Comparison of ENCODE assay signal across 27 cellular contexts in genomic region chr1:232282541-232282940, GRCh38.
"Had no signal": no experiment of that assay in that cellular context is flagged by ENCODE, and none has a peak within 500 bp of the region (broad histone marks: within the 10 kb centered on the region; RNA-seq: fewer than 3 reads in every experiment).

No MANE protein-coding gene starts in this region.

- DNase-seq: activated CD4-positive, alpha-beta T cell treated with anti-CD3 and anti-CD28 coated beads for 36 hours; activated CD4-positive, CD25-positive, alpha-beta regulatory T cell; activated CD8-positive, alpha-beta memory T cell treated with anti-CD3 and anti-CD28 coated beads, Interleukin-2, amount 10 ng/mL, durations not matched to agents 7 days and 5 days; activated CD8-positive, alpha-beta T cell treated with anti-CD3 and anti-CD28 coated beads, Interleukin-2, amount 10 ng/mL, durations not matched to agents 7 days and 5 days; activated naive CD8-positive, alpha-beta T cell treated with anti-CD3 and anti-CD28 coated beads, Interleukin-2, amount 50 U/mL, for 24 hours; activated T-cell treated with anti-CD3 and anti-CD28 coated beads, Interleukin-2, amount 50 U/mL, for 48 hours; caudate nucleus; foreskin melanocyte; left lung; lower lobe of right lung; mucosa of descending colon; naive B cell; nephron progenitor cell; spleen; stimulated activated naive CD4-positive, alpha-beta T cell; T-helper 1 cell; tibial artery had no signal

- H3K27me3 Mint-ChIP-seq: activated CD4-positive, alpha-beta T cell treated with anti-CD3 and anti-CD28 coated beads for 36 hours; activated naive CD4-positive, alpha-beta T cell treated with anti-CD3 and anti-CD28 coated beads, Interleukin-2, amount 50 U/mL, for 24 hours had no signal

- H3K9ac ChIP-seq: parathyroid adenoma had no signal

- H3K36me3 Mint-ChIP-seq: activated CD8-positive, alpha-beta memory T cell treated with anti-CD3 and anti-CD28 coated beads, Interleukin-2, amount 10 ng/mL, durations not matched to agents 7 days and 5 days; activated naive CD4-positive, alpha-beta T cell treated with anti-CD3 and anti-CD28 coated beads, Interleukin-2, amount 50 U/mL, for 24 hours; brain; naive B cell had no signal

- H3K27ac ChIP-seq: esophagus muscularis mucosa, left lung, lower lobe of right lung, parathyroid adenoma, right atrium auricular region, spleen, suprapubic skin, tibial artery had no signal

- H3K4me1 Mint-ChIP-seq: activated CD4-positive, alpha-beta T cell treated with anti-CD3 and anti-CD28 coated beads for 36 hours; activated CD8-positive, alpha-beta memory T cell treated with anti-CD3 and anti-CD28 coated beads, Interleukin-2, amount 10 ng/mL, durations not matched to agents 7 days and 5 days; activated naive CD4-positive, alpha-beta T cell treated with anti-CD3 and anti-CD28 coated beads, Interleukin-2, amount 50 U/mL, for 24 hours; activated naive CD8-positive, alpha-beta T cell treated with anti-CD3 and anti-CD28 coated beads, Interleukin-2, amount 50 U/mL, for 24 hours; naive B cell had no signal

- H3K79me2 ChIP-seq: parathyroid adenoma had no signal

- H3K9me3 Mint-ChIP-seq: activated naive CD4-positive, alpha-beta T cell treated with anti-CD3 and anti-CD28 coated beads, Interleukin-2, amount 50 U/mL, for 24 hours; activated naive CD8-positive, alpha-beta T cell treated with anti-CD3 and anti-CD28 coated beads, Interleukin-2, amount 50 U/mL, for 24 hours; activated T-helper 2 cell treated with anti-CD3 and anti-CD28 coated beads, Interferon-gamma antibody, Interleukin-2, Interleukin-4, amounts not matched to agents 10 μg/mL and 5 μg/mL and 100 μg/mL, durations not matched to agents 14 hours and 24 hours and 36 hours; dendritic cell treated with granulocyte-macrophage colony-stimulating factor and Interleukin-4, amounts not matched to agents 40 ng/mL and 50 ng/mL, for 4 days; endodermal cell; naive B cell; nephron progenitor cell; T-helper 2 cell treated with Interferon-gamma antibody and Interleukin-4, amounts not matched to agents 5 μg/mL and 100 μg/mL, for 36 hours had no signal

- H3K36me3 ChIP-seq: esophagus muscularis mucosa, left lung, lower lobe of right lung, right atrium auricular region, spleen, suprapubic skin, tibial artery had no signal

- H2AFZ ChIP-seq: parathyroid adenoma had no signal

- H3K4me3 ChIP-seq: esophagus muscularis mucosa, left lung, lower lobe of right lung, mucosa of descending colon, right atrium auricular region, spleen, suprapubic skin, tibial artery had no signal

- H3K4me3 Mint-ChIP-seq: activated CD4-positive, alpha-beta T cell treated with anti-CD3 and anti-CD28 coated beads for 36 hours; activated CD8-positive, alpha-beta memory T cell treated with anti-CD3 and anti-CD28 coated beads, Interleukin-2, amount 10 ng/mL, durations not matched to agents 7 days and 5 days; activated CD8-positive, alpha-beta T cell treated with anti-CD3 and anti-CD28 coated beads, Interleukin-2, amount 10 ng/mL, durations not matched to agents 7 days and 5 days; activated naive CD4-positive, alpha-beta T cell treated with anti-CD3 and anti-CD28 coated beads, Interleukin-2, amount 50 U/mL, for 24 hours; activated naive CD8-positive, alpha-beta T cell treated with anti-CD3 and anti-CD28 coated beads, Interleukin-2, amount 50 U/mL, for 24 hours; brain; dendritic cell treated with granulocyte-macrophage colony-stimulating factor and Interleukin-4, amounts not matched to agents 40 ng/mL and 50 ng/mL, for 4 days; endodermal cell; naive B cell; nephron progenitor cell; T-helper 2 cell treated with Interferon-gamma antibody and Interleukin-4, amounts not matched to agents 5 μg/mL and 100 μg/mL, for 36 hours had no signal

- H3K27me3 ChIP-seq: esophagus muscularis mucosa, left lung, right atrium auricular region, suprapubic skin, tibial artery had no signal

- ATAC-seq: activated CD4-positive, alpha-beta T cell treated with anti-CD3 and anti-CD28 coated beads for 36 hours; activated CD8-positive, alpha-beta memory T cell treated with anti-CD3 and anti-CD28 coated beads, Interleukin-2, amount 10 ng/mL, durations not matched to agents 7 days and 5 days; activated CD8-positive, alpha-beta T cell treated with anti-CD3 and anti-CD28 coated beads, Interleukin-2, amount 10 ng/mL, durations not matched to agents 7 days and 5 days; activated naive CD8-positive, alpha-beta T cell treated with anti-CD3 and anti-CD28 coated beads, Interleukin-2, amount 50 U/mL, for 24 hours; left lung; lower lobe of right lung; mucosa of descending colon had no signal

- H3K9me3 ChIP-seq: esophagus muscularis mucosa, left lung, lower lobe of right lung, mucosa of descending colon, right atrium auricular region, spleen, suprapubic skin, tibial artery had no signal

- H3K4me1 ChIP-seq: left lung, lower lobe of right lung, parathyroid adenoma, right atrium auricular region, spleen, suprapubic skin had no signal

- H3K27ac Mint-ChIP-seq: activated CD4-positive, alpha-beta T cell treated with anti-CD3 and anti-CD28 coated beads for 36 hours; activated CD8-positive, alpha-beta memory T cell treated with anti-CD3 and anti-CD28 coated beads, Interleukin-2, amount 10 ng/mL, durations not matched to agents 7 days and 5 days; activated naive CD4-positive, alpha-beta T cell treated with anti-CD3 and anti-CD28 coated beads, Interleukin-2, amount 50 U/mL, for 24 hours; activated naive CD8-positive, alpha-beta T cell treated with anti-CD3 and anti-CD28 coated beads, Interleukin-2, amount 50 U/mL, for 24 hours; activated T-helper 2 cell treated with anti-CD3 and anti-CD28 coated beads, Interferon-gamma antibody, Interleukin-2, Interleukin-4, amounts not matched to agents 10 μg/mL and 5 μg/mL and 100 μg/mL, durations not matched to agents 14 hours and 24 hours and 36 hours; brain; dendritic cell treated with granulocyte-macrophage colony-stimulating factor and Interleukin-4, amounts not matched to agents 40 ng/mL and 50 ng/mL, for 4 days; endodermal cell; naive B cell; nephron progenitor cell; T-helper 2 cell treated with Interferon-gamma antibody and Interleukin-4, amounts not matched to agents 5 μg/mL and 100 μg/mL, for 36 hours had no signal
